ENCODE assay signal across 14 cellular contexts in the genomic region with DNA sequence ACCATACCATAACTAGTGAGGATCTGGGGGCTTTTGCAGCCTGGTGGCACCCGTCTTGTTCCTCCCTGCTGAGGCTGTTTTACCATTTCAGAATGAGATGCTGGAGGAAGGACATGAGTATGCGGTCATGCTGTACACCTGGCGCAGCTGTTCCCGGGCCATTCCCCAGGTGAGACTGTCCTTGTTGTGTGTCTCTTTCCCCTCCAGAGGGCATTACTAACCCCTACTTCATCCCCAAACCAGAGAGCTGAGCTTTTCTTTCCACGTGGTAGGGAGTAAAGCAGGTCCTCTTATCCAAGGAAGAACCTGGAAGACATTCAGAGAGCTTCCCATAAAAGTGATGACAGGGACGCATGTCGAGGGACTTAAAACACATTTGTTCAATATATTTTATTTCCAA. TPM values are rescaled to one million over a fixed set of nuclear protein-coding genes. Genes with fewer than 3 reads are reported as not detected.
A peak's percentile ranks its signal among the peaks of the same experiment; 100 is the strongest.
DNase-seq lines count a peak whose midpoint lies in the region; ATAC-seq and TF ChIP-seq lines count a peak whose summit lies in the region.
"Had no signal": no experiment of that assay in that cellular context is flagged by ENCODE, and none has a peak within 500 bp of the region (broad histone marks: within the 10 kb centered on the region; RNA-seq: fewer than 3 reads in every experiment).

No MANE protein-coding gene starts in this region.

- no peak for DNase-seq in activated CD4-positive, alpha-beta T cell treated with anti-CD3 and anti-CD28 coated beads, Interleukin-2, amount 10 ng/mL, durations not matched to agents 24 days and 14 days
- DNase-seq in activated CD4-positive, alpha-beta T cell treated with anti-CD3 and anti-CD28 coated beads, Interleukin-2, amount 50 U/mL, for 48 hours = no peak
- DNase-seq in NCI-H1105 treated with DMSO at 0.1 percent for 48 hours (lab: John Stamatoyannopoulos, UW) (peak; percentile 73), posterior cingulate gyrus (no peak), CD14-positive monocyte (ENCODE audit: low spot score) (no peak)
- no peak for DNase-seq in activated CD8-positive, alpha-beta T cell treated with anti-CD3 and anti-CD28 coated beads, Interleukin-2, amount 10 ng/mL, durations not matched to agents 7 days and 5 days
- no peak for DNase-seq in natural killer cell treated with Interleukin-12 subunit alpha and Interleukin-12 subunit beta and Interleukin-15 and Interleukin-18, amount 100 ng/mL, for 72 hours (ENCODE audit: low spot score)
- DNase-seq: anterior cingulate cortex, dermis blood vessel endothelial cell, EL, NCI-H1694 treated with DMSO at 0.1 percent for 48 hours, T-helper 1 cell had no signal

- H3K9me3 Mint-ChIP-seq in activated CD4-positive, alpha-beta T cell treated with anti-CD3 and anti-CD28 coated beads, Interleukin-2, amount 10 ng/mL, durations not matched to agents 24 days and 14 days = no peaks in the 10 kb centered on the region
- no peaks in the 10 kb centered on the region for H3K9me3 Mint-ChIP-seq in activated CD8-positive, alpha-beta T cell treated with anti-CD3 and anti-CD28 coated beads, Interleukin-2, amount 10 ng/mL, durations not matched to agents 7 days and 5 days (ENCODE audit: insufficient read depth)
- no peaks in the 10 kb centered on the region for H3K9me3 Mint-ChIP-seq in natural killer cell treated with Interleukin-12 subunit alpha and Interleukin-12 subunit beta and Interleukin-15 and Interleukin-18, amount 100 ng/mL, for 72 hours
- peaks cover 0 to 3% (median 0%) of the 10 kb centered on the region in 7 donors for H3K9me3 Mint-ChIP-seq in CD14-positive monocyte

- H3K27me3 Mint-ChIP-seq in activated CD4-positive, alpha-beta T cell treated with anti-CD3 and anti-CD28 coated beads, Interleukin-2, amount 10 ng/mL, durations not matched to agents 24 days and 14 days = no peaks in the 10 kb centered on the region
- no peaks in the 10 kb centered on the region for H3K27me3 Mint-ChIP-seq in activated CD8-positive, alpha-beta T cell treated with anti-CD3 and anti-CD28 coated beads, Interleukin-2, amount 10 ng/mL, durations not matched to agents 7 days and 5 days (ENCODE audit: low read depth)
- no peaks in the 10 kb centered on the region for H3K27me3 Mint-ChIP-seq in natural killer cell treated with Interleukin-12 subunit alpha and Interleukin-12 subunit beta and Interleukin-15 and Interleukin-18, amount 100 ng/mL, for 72 hours
- peaks cover 0 to 4% (median 0%) of the 10 kb centered on the region in 3 donors for H3K27me3 Mint-ChIP-seq in CD14-positive monocyte (ENCODE audit: low read depth in 3 of 3)
- H3K27me3 Mint-ChIP-seq: progenitor cell of endocrine pancreas had no signal

- no peak overlapping the region for H3K4me3 Mint-ChIP-seq in activated CD4-positive, alpha-beta T cell treated with anti-CD3 and anti-CD28 coated beads, Interleukin-2, amount 10 ng/mL, durations not matched to agents 24 days and 14 days
- H3K4me3 Mint-ChIP-seq in activated CD8-positive, alpha-beta T cell treated with anti-CD3 and anti-CD28 coated beads, Interleukin-2, amount 10 ng/mL, durations not matched to agents 7 days and 5 days = no peak overlapping the region
- no peak overlapping the region for H3K4me3 Mint-ChIP-seq in natural killer cell treated with Interleukin-12 subunit alpha and Interleukin-12 subunit beta and Interleukin-15 and Interleukin-18, amount 100 ng/mL, for 72 hours
- H3K4me3 Mint-ChIP-seq in CD14-positive monocyte = no peak overlapping the region

- H3K4me1 Mint-ChIP-seq in activated CD4-positive, alpha-beta T cell treated with anti-CD3 and anti-CD28 coated beads, Interleukin-2, amount 10 ng/mL, durations not matched to agents 24 days and 14 days = peaks cover 42% of the 10 kb centered on the region
- H3K4me1 Mint-ChIP-seq in activated CD8-positive, alpha-beta T cell treated with anti-CD3 and anti-CD28 coated beads, Interleukin-2, amount 10 ng/mL, durations not matched to agents 7 days and 5 days (ENCODE audit: low read depth) = peaks cover 45% of the 10 kb centered on the region
- peaks cover 46 to 53% of the 10 kb centered on the region in 2 donors for H3K4me1 Mint-ChIP-seq in natural killer cell treated with Interleukin-12 subunit alpha and Interleukin-12 subunit beta and Interleukin-15 and Interleukin-18, amount 100 ng/mL, for 72 hours (ENCODE audit: low read depth in 2 of 2)
- peaks cover 4% of the 10 kb centered on the region for H3K4me1 Mint-ChIP-seq in CD14-positive monocyte

- intact Hi-C loops in activated CD4-positive, alpha-beta T cell treated with anti-CD3 and anti-CD28 coated beads, Interleukin-2, amount 10 ng/mL, durations not matched to agents 24 days and 14 days (cut with micrococcal nuclease) = loop anchor here (5.0 kb wide), 1 partner anchor 37 kb away; no protein-coding TSS in a partner anchor
- intact Hi-C loops in posterior cingulate gyrus (cut with DNase I) = no loop called here
- intact Hi-C loops in CD14-positive monocyte (cut with micrococcal nuclease) = no loop called here

- H3K27ac Mint-ChIP-seq in activated CD4-positive, alpha-beta T cell treated with anti-CD3 and anti-CD28 coated beads, Interleukin-2, amount 10 ng/mL, durations not matched to agents 24 days and 14 days = peak overlapping the region; percentile 56
- H3K27ac Mint-ChIP-seq in activated CD8-positive, alpha-beta T cell treated with anti-CD3 and anti-CD28 coated beads, Interleukin-2, amount 10 ng/mL, durations not matched to agents 7 days and 5 days = peak overlapping the region; percentile 17
- peak overlapping the region; percentile 60 to 67 for H3K27ac Mint-ChIP-seq in natural killer cell treated with Interleukin-12 subunit alpha and Interleukin-12 subunit beta and Interleukin-15 and Interleukin-18, amount 100 ng/mL, for 72 hours
- no peak overlapping the region for H3K27ac Mint-ChIP-seq in CD14-positive monocyte
- H3K27ac Mint-ChIP-seq: progenitor cell of endocrine pancreas had no signal

- peaks cover 78% of the 10 kb centered on the region for H3K36me3 Mint-ChIP-seq in activated CD4-positive, alpha-beta T cell treated with anti-CD3 and anti-CD28 coated beads, Interleukin-2, amount 10 ng/mL, durations not matched to agents 24 days and 14 days (ENCODE audit: low read depth)
- peaks cover 83% of the 10 kb centered on the region for H3K36me3 Mint-ChIP-seq in activated CD8-positive, alpha-beta T cell treated with anti-CD3 and anti-CD28 coated beads, Interleukin-2, amount 10 ng/mL, durations not matched to agents 7 days and 5 days (ENCODE audit: low read depth)
- peaks cover 48% of the 10 kb centered on the region for H3K36me3 Mint-ChIP-seq in natural killer cell treated with Interleukin-12 subunit alpha and Interleukin-12 subunit beta and Interleukin-15 and Interleukin-18, amount 100 ng/mL, for 72 hours
- peaks cover 54 to 62% of the 10 kb centered on the region in 2 donors for H3K36me3 Mint-ChIP-seq in CD14-positive monocyte

- POLR2A ChIA-PET in activated CD8-positive, alpha-beta T cell treated with anti-CD3 and anti-CD28 coated beads, Interleukin-2, amount 10 ng/mL, durations not matched to agents 7 days and 5 days (lab: Charles Lee) = interaction anchor here (0.7 kb wide), 1 partner anchor 33 kb away, joined by 3 read pairs; no protein-coding TSS in a partner anchor

- CTCF ChIA-PET in activated CD8-positive, alpha-beta T cell treated with anti-CD3 and anti-CD28 coated beads, Interleukin-2, amount 10 ng/mL, durations not matched to agents 7 days and 5 days (lab: Charles Lee) = interaction anchor here (1.2 to 1.3 kb wide), 2 partner anchors 11 to 26 kb away, joined by 3 to 4 read pairs; no protein-coding TSS in a partner anchor

- peak; percentile 32 for ATAC-seq in activated CD8-positive, alpha-beta T cell treated with anti-CD3 and anti-CD28 coated beads, Interleukin-2, amount 10 ng/mL, durations not matched to agents 7 days and 5 days
- ATAC-seq in natural killer cell treated with Interleukin-12 subunit alpha and Interleukin-12 subunit beta and Interleukin-15 and Interleukin-18, amount 100 ng/mL, for 72 hours = no peak
- ATAC-seq in HG03342 (IDR thresholded peaks at IDR 0.05; ENCODE audit: unreplicated experiment) = no peak

- TF ChIP-seq CTCF in CD14-positive monocyte (IDR thresholded peaks at IDR 0.05) = no peak

RNA-seq across cellular contexts. Expression of a gene that starts 28.8 kb away (rescaled TPM):
- 180 and 193 TPM in 2 replicates for total RNA-seq in activated CD4-positive, alpha-beta T cell treated with anti-CD3 and anti-CD28 coated beads, Interleukin-2, amount 10 ng/mL, durations not matched to agents 24 days and 14 days
- total RNA-seq in activated CD8-positive, alpha-beta T cell treated with anti-CD3 and anti-CD28 coated beads, Interleukin-2, amount 10 ng/mL, durations not matched to agents 7 days and 5 days = 100 to 1,000 TPM; 512 to 516 TPM
- total RNA-seq in natural killer cell treated with Interleukin-12 subunit alpha and Interleukin-12 subunit beta and Interleukin-15 and Interleukin-18, amount 100 ng/mL, for 72 hours = 100 to 1,000 TPM; 282 to 424 TPM
- 10 to 100 TPM; 33.6 to 45.6 TPM for polyA plus RNA-seq in CD14-positive monocyte

Comparison
In these comparisons a context has a peak if more than half of its experiments do, and no peak if none do; other contexts are left out.
1. H3K27ac Mint-ChIP-seq: peak in activated CD4-positive, alpha-beta T cell treated with anti-CD3 and anti-CD28 coated beads, Interleukin-2, amount 10 ng/mL, durations not matched to agents 24 days and 14 days (single experiment), activated CD8-positive, alpha-beta T cell treated with anti-CD3 and anti-CD28 coated beads, Interleukin-2, amount 10 ng/mL, durations not matched to agents 7 days and 5 days (single experiment) and natural killer cell treated with Interleukin-12 subunit alpha and Interleukin-12 subunit beta and Interleukin-15 and Interleukin-18, amount 100 ng/mL, for 72 hours (2 of 2); none in CD14-positive monocyte (0 of 7).